ENCODE assay signal across 26 cellular contexts in genomic region chr13:32445461-32445860, GRCh38.
"Had no signal": no experiment of that assay in that cellular context is flagged by ENCODE, and none has a peak within 500 bp of the region (broad histone marks: within the 10 kb centered on the region; RNA-seq: fewer than 3 reads in every experiment).

No MANE protein-coding gene starts in this region.

- ATAC-seq: heart left ventricle; naive thymus-derived CD4-positive, alpha-beta T cell; natural killer cell treated with Interleukin-12 subunit alpha and Interleukin-12 subunit beta and Interleukin-15 and Interleukin-18, amount 100 ng/mL, for 72 hours; right cardiac atrium; stimulated activated effector memory CD8-positive, alpha-beta T cell treated with anti-CD3 and anti-CD28 coated beads, Interleukin-12 subunit alpha, Interleukin-12 subunit beta, amount 100 ng/mL, for 72 hours; upper lobe of right lung had no signal

- H3K27me3 ChIP-seq: heart left ventricle, ovary, sigmoid colon, suprapubic skin, tibial artery, upper lobe of right lung had no signal

- FAIRE-seq: islet of Langerhans, kidney, urothelium cell line had no signal

- DNase-seq: heart left ventricle; hypothalamus; immature natural killer cell; kidney; left ventricle myocardium inferior; mesendoderm; naive thymus-derived CD4-positive, alpha-beta T cell; ovary; retina; right cardiac atrium; sigmoid colon; stimulated activated CD4-positive, alpha-beta T cell treated with anti-CD3 and anti-CD28 coated beads, Interleukin-12 subunit alpha, Interleukin-12 subunit beta, amount 100 ng/mL, for 4 hours; stimulated activated CD4-positive, alpha-beta T cell treated with anti-CD3 and anti-CD28 coated beads, Interleukin-15, amount 100 ng/mL, for 24 hours; stimulated activated CD4-positive, alpha-beta T cell treated with anti-CD3 and anti-CD28 coated beads, Interleukin-2, amount 100 ng/mL, for 24 hours; stimulated activated CD4-positive, alpha-beta T cell treated with anti-CD3 and anti-CD28 coated beads, Interleukin-4, amount 100 ng/mL, for 1 hour; stimulated activated naive CD4-positive, alpha-beta T cell; tibial artery; trophoblast cell; upper lobe of right lung had no signal

- H3K27ac ChIP-seq: heart left ventricle, left ventricle myocardium inferior, ovary, sigmoid colon, suprapubic skin, thoracic aorta, tibial artery, upper lobe of right lung had no signal

- H3K9me3 ChIP-seq: heart left ventricle, left ventricle myocardium inferior, ovary, sigmoid colon, suprapubic skin, thoracic aorta, tibial artery, upper lobe of right lung had no signal

- H3K36me3 ChIP-seq: ovary, suprapubic skin, thoracic aorta had no signal

- H3K4me1 ChIP-seq: sigmoid colon, suprapubic skin, tibial artery had no signal

- H3K4me3 ChIP-seq: heart left ventricle, left ventricle myocardium inferior, lung, ovary, sigmoid colon, suprapubic skin, thoracic aorta, tibial artery, upper lobe of right lung had no signal
